Comparison of ENCODE assay signal across 8 cellular contexts in the genomic region with DNA sequence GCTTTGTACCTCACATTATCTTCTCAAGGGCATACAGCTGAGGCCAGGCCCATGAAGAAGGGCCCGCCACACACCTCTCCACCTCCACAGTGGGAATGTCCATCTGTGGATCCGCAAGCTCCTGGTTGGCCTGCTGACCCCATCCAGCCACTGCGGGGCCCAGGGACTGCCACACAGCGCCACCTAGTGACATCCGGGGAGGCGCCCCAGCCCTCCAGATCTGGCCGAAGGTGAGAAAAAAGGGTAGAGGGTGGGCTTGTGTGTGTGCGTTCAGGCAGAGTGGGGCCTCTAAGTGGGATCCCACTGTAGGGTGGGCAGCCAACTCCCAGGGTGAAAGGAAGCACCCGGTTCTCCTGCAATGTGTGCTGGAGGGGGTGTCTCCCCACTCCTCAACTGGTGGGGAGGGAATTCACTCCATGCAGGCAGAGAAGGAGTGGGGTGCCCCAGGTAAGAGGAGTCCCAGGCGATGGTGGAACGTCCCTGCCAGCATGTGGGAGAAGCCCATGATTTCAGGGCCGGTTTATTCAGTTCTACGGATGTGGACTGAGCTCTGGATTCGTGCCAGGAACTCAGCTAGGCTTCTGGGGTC.
A peak's percentile ranks its signal among the peaks of the same experiment; 100 is the strongest.
DNase-seq lines count a peak whose midpoint lies in the region; FAIRE-seq and TF ChIP-seq lines count a peak whose summit lies in the region.

No MANE protein-coding gene starts in this region.

- H3K9ac ChIP-seq in endothelial cell of umbilical vein (replicated peaks; ENCODE audit: extremely low read depth, insufficient read depth, low read length) = no peak overlapping the region

- in situ Hi-C loops in SK-MEL-5 (cut with HindIII; ENCODE audit: low pct_unique_long_range_greater_than_20kb, low sequenced_read_pairs) = no loop called here

- H3K4me1 ChIP-seq in HEK293 (ENCODE audit: control insufficient read depth, insufficient read depth, low read length) (no peaks in the 10 kb centered on the region), endothelial cell of umbilical vein (ENCODE audit: control insufficient read depth, extremely low read depth, insufficient read depth, low read length) (no peaks in the 10 kb centered on the region)

- no peak overlapping the region for H3K4me2 ChIP-seq in endothelial cell of umbilical vein (ENCODE audit: insufficient read depth, low read length)

- no peaks in the 10 kb centered on the region for H3K36me3 ChIP-seq in HEK293 (ENCODE audit: control insufficient read depth in 2 of 2, insufficient read depth in 1 of 2, low read length in 2 of 2)
- no peaks in the 10 kb centered on the region for H3K36me3 ChIP-seq in endothelial cell of umbilical vein (ENCODE audit: control insufficient read depth in 2 of 2, extremely low read depth in 1 of 2, insufficient read depth in 2 of 2, low read length in 2 of 2)

- H3K4me3 ChIP-seq in GM12864 (ENCODE audit: low read depth, low read length) = no peak overlapping the region
- no peak overlapping the region for H3K4me3 ChIP-seq in HEK293 (ENCODE audit: low read depth, low read length)
- no peak overlapping the region for H3K4me3 ChIP-seq in endothelial cell of umbilical vein (replicated peaks in 1 of 3; ENCODE audit: insufficient read depth in 1 of 3, low read depth in 1 of 3, low read length in 3 of 3)

- no peak overlapping the region for H3K27ac ChIP-seq in HEK293 (ENCODE audit: extremely low read depth, low read depth, low read length)
- H3K27ac ChIP-seq in endothelial cell of umbilical vein (ENCODE audit: insufficient read depth, low read depth, low read length) = no peak overlapping the region

- DNase-seq in GM12864 (ENCODE audit: low read depth) (no peak), SK-MEL-5 (ENCODE audit: low read depth, low spot score) (peak; percentile 64), endothelial cell of umbilical vein (ENCODE audit: low read depth, low spot score) (no peak), nucleus accumbens (lab: John Stamatoyannopoulos, UW) (peak in 33 of 56 donors; percentile 4 to 73 (median 23)), NCI-H510A (lab: John Stamatoyannopoulos, UW) (no peak), DMS79 (lab: John Stamatoyannopoulos, UW) (no peak), NCI-H2029 (lab: John Stamatoyannopoulos, UW) (no peak)

- CTCF ChIA-PET in HEK293 (lab: Yijun Ruan, JAX) (interaction anchor here (0.5 to 3.6 kb wide), 40 partner anchors 9 to 632 kb away, joined by 3 to 34 read pairs (median 4); no protein-coding TSS in a partner anchor), endothelial cell of umbilical vein (lab: Charles Lee) (interaction anchor here (1.2 kb wide), 1 partner anchor 260 kb away, joined by 8 read pairs; no protein-coding TSS in a partner anchor)

- BruUV-seq in endothelial cell of umbilical vein (replicated peaks; lab: Mats Ljungman, UMichigan) = no TSS peak

- H3K79me2 ChIP-seq in endothelial cell of umbilical vein (ENCODE audit: control insufficient read depth, insufficient read depth, low read length) = no peaks in the 10 kb centered on the region

- no peak for FAIRE-seq in endothelial cell of umbilical vein (lab: Jason Lieb, UNC)

- dilution Hi-C loops in endothelial cell of umbilical vein (cut with MboI; ENCODE audit: extremely low pct_ligation_motif_present, low sequenced_read_pairs) = no loop called here

- no peaks in the 10 kb centered on the region for H3K9me3 ChIP-seq in HEK293 (ENCODE audit: control insufficient read depth, insufficient read depth, low read depth, low read length)
- no peaks in the 10 kb centered on the region for H3K9me3 ChIP-seq in endothelial cell of umbilical vein (replicated peaks; ENCODE audit: control insufficient read depth, insufficient read depth, low read length)

- H3K9me1 ChIP-seq in endothelial cell of umbilical vein (replicated peaks; ENCODE audit: control insufficient read depth, extremely low read depth, insufficient read depth, low read length) = no peaks in the 10 kb centered on the region

- H4K20me1 ChIP-seq in endothelial cell of umbilical vein (replicated peaks; ENCODE audit: control insufficient read depth, extremely low read depth, insufficient read depth, low read length) = no peaks in the 10 kb centered on the region

- TF ChIP-seq POLR2A in endothelial cell of umbilical vein (IDR thresholded peaks at IDR 0.05; ENCODE audit: low read depth, low read length) = no peak

- no peak overlapping the region for H2AFZ ChIP-seq in endothelial cell of umbilical vein (ENCODE audit: low read depth, low read length)

- TF ChIP-seq CTCF in GM12864 (IDR thresholded peaks at IDR 0.05; ENCODE audit: low read depth, low read length, missing control alignments) = peak; percentile 85
- TF ChIP-seq CTCF in HEK293 (tag by site-specific recombination; IDR thresholded peaks at IDR 0.05) = peak; percentile 80
- TF ChIP-seq CTCF in endothelial cell of umbilical vein (IDR thresholded peaks at IDR 0.05; ENCODE audit: extremely low read depth in 1 of 2, insufficient read depth in 1 of 2, low read depth in 1 of 2, low read length in 2 of 2) = peak; percentile 59 to 60

- H3K27me3 ChIP-seq in endothelial cell of umbilical vein (ENCODE audit: control insufficient read depth in 2 of 2, insufficient read depth in 2 of 2, low read length in 2 of 2) = no peaks in the 10 kb centered on the region

- POLR2A ChIA-PET in HEK293 (lab: Yijun Ruan, JAX) = interaction anchor here (0.5 kb wide), 1 partner anchor 626 kb away, joined by 3 read pairs; no protein-coding TSS in a partner anchor
- POLR2A ChIA-PET in endothelial cell of umbilical vein (lab: Charles Lee) = no interaction called here

- intact Hi-C loops in endothelial cell of umbilical vein (cut with micrococcal nuclease) = loop anchor here (1.0 kb wide), 1 partner anchor 260 kb away; no protein-coding TSS in a partner anchor

TF ChIP-seq in HEK293, 187 proteins besides CTCF, POLR2A, EP300 and RAD21 (continues in another document):
- TF ChIP-seq ZNF2 (tag by site-specific recombination; IDR thresholded peaks at IDR 0.05) (peak; percentile 81), BCL11B (tag by site-specific recombination; IDR thresholded peaks at IDR 0.05; ENCODE audit: low read depth) (peak; percentile 64; the same call in 1 of the 2 replicates)
- TF ChIP-seq, protein P1, sequence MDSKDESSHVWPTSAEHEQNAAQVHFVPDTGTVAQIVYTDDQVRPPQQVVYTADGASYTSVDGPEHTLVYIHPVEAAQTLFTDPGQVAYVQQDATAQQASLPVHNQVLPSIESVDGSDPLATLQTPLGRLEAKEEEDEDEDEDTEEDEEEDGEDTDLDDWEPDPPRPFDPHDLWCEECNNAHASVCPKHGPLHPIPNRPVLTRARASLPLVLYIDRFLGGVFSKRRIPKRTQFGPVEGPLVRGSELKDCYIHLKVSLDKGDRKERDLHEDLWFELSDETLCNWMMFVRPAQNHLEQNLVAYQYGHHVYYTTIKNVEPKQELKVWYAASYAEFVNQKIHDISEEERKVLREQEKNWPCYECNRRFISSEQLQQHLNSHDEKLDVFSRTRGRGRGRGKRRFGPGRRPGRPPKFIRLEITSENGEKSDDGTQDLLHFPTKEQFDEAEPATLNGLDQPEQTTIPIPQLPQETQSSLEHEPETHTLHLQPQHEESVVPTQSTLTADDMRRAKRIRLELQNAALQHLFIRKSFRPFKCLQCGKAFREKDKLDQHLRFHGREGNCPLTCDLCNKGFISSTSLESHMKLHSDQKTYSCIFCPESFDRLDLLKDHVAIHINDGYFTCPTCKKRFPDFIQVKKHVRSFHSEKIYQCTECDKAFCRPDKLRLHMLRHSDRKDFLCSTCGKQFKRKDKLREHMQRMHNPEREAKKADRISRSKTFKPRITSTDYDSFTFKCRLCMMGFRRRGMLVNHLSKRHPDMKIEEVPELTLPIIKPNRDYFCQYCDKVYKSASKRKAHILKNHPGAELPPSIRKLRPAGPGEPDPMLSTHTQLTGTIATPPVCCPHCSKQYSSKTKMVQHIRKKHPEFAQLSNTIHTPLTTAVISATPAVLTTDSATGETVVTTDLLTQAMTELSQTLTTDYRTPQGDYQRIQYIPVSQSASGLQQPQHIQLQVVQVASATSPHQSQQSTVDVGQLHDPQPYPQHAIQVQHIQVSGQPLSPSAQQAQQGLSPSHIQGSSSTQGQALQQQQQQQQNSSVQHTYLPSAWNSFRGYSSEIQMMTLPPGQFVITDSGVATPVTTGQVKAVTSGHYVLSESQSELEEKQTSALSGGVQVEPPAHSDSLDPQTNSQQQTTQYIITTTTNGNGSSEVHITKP (tag by site-specific recombination; IDR thresholded peaks at IDR 0.05) = 0 out of 2 replicates have a peak, but pooled peaks have one; percentile 17

TF ChIP-seq in endothelial cell of umbilical vein, 7 proteins besides CTCF, POLR2A, EP300 and RAD21:
- TF ChIP-seq JUN (IDR thresholded peaks at IDR 0.05; ENCODE audit: borderline replicate concordance, insufficient read depth, insufficient read length, low read depth) = no peak
- TF ChIP-seq EZH2 (IDR thresholded peaks at IDR 0.05; ENCODE audit: borderline replicate concordance, low read depth, low read length, severe bottlenecking) = no peak
- TF ChIP-seq MYC (IDR thresholded peaks at IDR 0.05; ENCODE audit: low read depth, low read length) = no peak
- TF ChIP-seq POLR2AphosphoS5 (IDR thresholded peaks at IDR 0.05; ENCODE audit: insufficient read depth, low read depth, low read length) = no peak
- TF ChIP-seq GATA2 (IDR thresholded peaks at IDR 0.05; ENCODE audit: insufficient read depth, insufficient read length, low read depth, low read length) = no peak
- no peak for TF ChIP-seq FOS (IDR thresholded peaks at IDR 0.05; ENCODE audit: borderline replicate concordance, insufficient read depth, low read length)
- TF ChIP-seq, protein P2, sequence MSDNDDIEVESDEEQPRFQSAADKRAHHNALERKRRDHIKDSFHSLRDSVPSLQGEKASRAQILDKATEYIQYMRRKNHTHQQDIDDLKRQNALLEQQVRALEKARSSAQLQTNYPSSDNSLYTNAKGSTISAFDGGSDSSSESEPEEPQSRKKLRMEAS (IDR thresholded peaks at IDR 0.05; ENCODE audit: insufficient read depth, insufficient read length) = no peak

Comparison
In these comparisons a context has a peak if more than half of its experiments do, and no peak if none do; other contexts are left out.
1. DNase-seq: peak in SK-MEL-5 (single experiment) and nucleus accumbens (33 of 56); none in GM12864 (single experiment), endothelial cell of umbilical vein (single experiment), NCI-H510A (single experiment), DMS79 (single experiment) and NCI-H2029 (single experiment).
2. Peak in every context shown above with its lines, with median percentiles within 50 percentile points of each other: CTCF ChIP-seq.